ENCODE assay signal across 8 cellular contexts in the genomic region with DNA sequence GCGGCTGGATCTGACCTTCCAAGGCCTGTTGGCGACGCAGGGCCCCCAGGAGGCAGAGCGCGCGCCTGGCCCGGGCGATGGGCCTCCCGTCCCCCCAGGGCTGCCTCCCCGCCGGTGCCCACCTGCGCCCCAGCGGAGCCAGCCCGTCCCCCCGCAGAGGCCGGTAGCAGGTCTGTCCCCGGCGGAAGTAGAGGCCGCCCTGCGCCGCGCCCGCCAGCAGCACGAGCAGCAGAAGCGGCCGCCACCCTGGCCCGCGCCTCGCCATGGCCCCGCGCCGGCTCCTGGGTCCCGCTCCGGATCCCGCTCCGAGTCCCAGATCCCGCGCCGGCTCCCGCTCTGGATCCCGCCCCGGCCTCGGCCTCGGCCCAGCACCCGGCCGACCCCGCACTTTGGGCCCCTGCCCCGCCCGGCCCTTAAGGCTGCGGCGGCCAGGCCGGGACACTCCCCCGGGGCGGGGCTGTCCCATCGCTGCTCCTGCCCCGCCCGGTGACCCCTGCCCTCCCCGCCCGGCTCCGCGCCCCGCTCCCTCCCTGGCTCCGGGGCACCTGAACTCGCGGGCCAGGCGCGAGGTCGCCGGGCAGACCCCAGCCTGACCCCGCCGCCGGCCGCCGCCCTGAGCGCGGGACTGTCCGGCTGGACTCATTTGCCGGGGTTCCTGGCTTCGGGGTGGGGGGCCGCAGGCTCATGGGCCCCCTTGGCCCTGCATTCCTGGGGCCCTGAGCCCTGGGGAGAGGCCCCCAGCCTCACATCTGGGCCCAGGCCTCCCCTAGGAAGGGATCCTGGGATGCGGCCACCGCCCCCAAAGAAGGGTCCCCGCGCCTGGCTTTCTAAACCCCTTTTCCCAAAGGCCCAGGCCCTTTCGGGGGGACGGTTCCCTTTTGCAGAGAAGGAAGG. TPM values are rescaled to one million over a fixed set of nuclear protein-coding genes. Genes with fewer than 3 reads are reported as not detected.
DNase-seq lines count a peak whose midpoint lies in the region; ATAC-seq and TF ChIP-seq lines count a peak whose summit lies in the region.

A gene (minus strand): TSS at position 391 of the 894 bp plus-strand sequence. CDS start 126 bp downstream, at position 265.

- peak within 1 kb of the TSS; percentile 99 for H3K4me2 ChIP-seq in fibroblast of lung (ENCODE audit: extremely low read depth, insufficient read depth, low read length)

- peak; percentile 86 to 87 for ATAC-seq in activated T-cell treated with anti-CD3 and anti-CD28 coated beads, Interleukin-2, amount 50 U/mL, for 72 hours (replicated peaks in 1 of 2)
- ATAC-seq in natural killer cell (peak; percentile 77 to 82 (median 81)), GM21367 (IDR thresholded peaks at IDR 0.05; ENCODE audit: unreplicated experiment) (no peak)

- H3K4me3 ChIP-seq in fibroblast of lung (replicated peaks in 1 of 4; ENCODE audit: control extremely low read depth in 1 of 4, insufficient read depth in 1 of 4, low read depth in 3 of 4, low read length in 4 of 4) (peak within 1 kb of the TSS; percentile 64 to 92 (median 74)), urinary bladder (ENCODE audit: low read depth, low read length) (peak within 1 kb of the TSS; percentile 77)

- H3K27ac Mint-ChIP-seq in activated T-cell treated with anti-CD3 and anti-CD28 coated beads, Interleukin-2, amount 50 U/mL, for 72 hours: peak within 1 kb of the TSS; percentile 75
- peak within 1 kb of the TSS; percentile 43 to 88 for H3K27ac Mint-ChIP-seq in natural killer cell

- no peaks in the 10 kb centered on the region for H3K27me3 Mint-ChIP-seq in activated T-cell treated with anti-CD3 and anti-CD28 coated beads, Interleukin-2, amount 50 U/mL, for 72 hours (ENCODE audit: low read depth)
- no peaks in the 10 kb centered on the region for H3K27me3 Mint-ChIP-seq in natural killer cell (ENCODE audit: low read depth in 2 of 2)

- H4K20me1 ChIP-seq in fibroblast of lung (ENCODE audit: control insufficient read depth, extremely low read depth, insufficient read depth, low read length): no peaks in the 10 kb centered on the region

- WGBS in urinary bladder: 11% methylated on average over 86 of the region's 86 CpGs

- no peak for TF ChIP-seq CTCF in fibroblast of lung (conservative IDR thresholded peaks at IDR 0.05 in 1 of 2, IDR thresholded peaks at IDR 0.05 in 1 of 2; ENCODE audit: low read depth in 1 of 2, low read length in 2 of 2)
- no peak for TF ChIP-seq CTCF in natural killer cell (IDR thresholded peaks at IDR 0.05)

- H3K4me1 ChIP-seq in fibroblast of lung (ENCODE audit: control insufficient read depth, extremely low read depth, insufficient read depth, low read length): peaks cover 19% of the 10 kb centered on the region
- H3K4me1 ChIP-seq in urinary bladder (ENCODE audit: insufficient read depth): no peaks in the 10 kb centered on the region

- no peaks in the 10 kb centered on the region for H3K9me3 ChIP-seq in fibroblast of lung (ENCODE audit: control insufficient read depth, insufficient read depth, low read depth, low read length)

- H3K79me2 ChIP-seq in fibroblast of lung (ENCODE audit: control insufficient read depth, insufficient read depth, low read length): peaks cover 10% of the 10 kb centered on the region

- peak within 1 kb of the TSS; percentile 77 for H3K27ac ChIP-seq in fibroblast of lung (ENCODE audit: insufficient read depth, low read length)
- peak within 1 kb of the TSS; percentile 35 for H3K27ac ChIP-seq in urinary bladder (ENCODE audit: low read depth)

- intact Hi-C loops in natural killer cell (cut with micrococcal nuclease): no loop called here

- no peaks in the 10 kb centered on the region for H3K27me3 ChIP-seq in fibroblast of lung (ENCODE audit: control insufficient read depth, insufficient read depth, low read length)

- no peaks in the 10 kb centered on the region for H3K9me3 Mint-ChIP-seq in activated T-cell treated with anti-CD3 and anti-CD28 coated beads, Interleukin-2, amount 50 U/mL, for 72 hours
- no peaks in the 10 kb centered on the region for H3K9me3 Mint-ChIP-seq in natural killer cell

- H3K4me1 Mint-ChIP-seq in activated T-cell treated with anti-CD3 and anti-CD28 coated beads, Interleukin-2, amount 50 U/mL, for 72 hours (ENCODE audit: low read depth): peaks cover 39% of the 10 kb centered on the region
- H3K4me1 Mint-ChIP-seq in natural killer cell: peaks cover 28 to 51% of the 10 kb centered on the region in 2 donors

- peak; percentile 51 for DNase-seq in NCI-H146 (lab: John Stamatoyannopoulos, UW)
- no peak for DNase-seq in NCI-H146 treated with DMSO at 0.1 percent for 48 hours (lab: John Stamatoyannopoulos, UW; ENCODE audit: unreplicated experiment)
- DNase-seq in LHCN-M2 (ENCODE audit: low read depth): peak; percentile 26
- peak; percentile 66 to 68 for DNase-seq in activated T-cell treated with anti-CD3 and anti-CD28 coated beads, Interleukin-2, amount 50 U/mL, for 72 hours
- DNase-seq in fibroblast of lung (ENCODE audit: low read depth in 2 of 2): peak; percentile 25 to 29
- peak; percentile 38 for DNase-seq in natural killer cell

- peaks cover 0 to 2% of the 10 kb centered on the region in 2 donors for H3K36me3 Mint-ChIP-seq in activated T-cell treated with anti-CD3 and anti-CD28 coated beads, Interleukin-2, amount 50 U/mL, for 72 hours (ENCODE audit: insufficient read depth in 2 of 2)
- H3K36me3 Mint-ChIP-seq in natural killer cell: no peaks in the 10 kb centered on the region

- H3K36me3 ChIP-seq in fibroblast of lung (ENCODE audit: control insufficient read depth, insufficient read depth, low read length): no peaks in the 10 kb centered on the region
- H3K36me3 ChIP-seq in urinary bladder (ENCODE audit: insufficient read depth): no peaks in the 10 kb centered on the region

- H2AFZ ChIP-seq in fibroblast of lung (ENCODE audit: low read length): peak within 1 kb of the TSS; percentile 19

- H3K4me3 Mint-ChIP-seq in activated T-cell treated with anti-CD3 and anti-CD28 coated beads, Interleukin-2, amount 50 U/mL, for 72 hours: peak within 1 kb of the TSS; percentile 87 to 91
- H3K4me3 Mint-ChIP-seq in natural killer cell: peak within 1 kb of the TSS; percentile 87

- H3K9ac ChIP-seq in fibroblast of lung (ENCODE audit: insufficient read depth, low read length): peak within 1 kb of the TSS; percentile 72

RNA-seq across cellular contexts. Expression of the gene that starts here (rescaled TPM):
- total RNA-seq in LHCN-M2 (2014; rRNA removed) (154 and 161 TPM in 2 replicates), fibroblast of lung (128 and 250 TPM in 2 replicates), natural killer cell (10 to 100 TPM; 30.5 to 52.5 (median 42.3) TPM), urinary bladder (55.1 TPM)
- 209 TPM for polyA plus RNA-seq in LHCN-M2 (2012)
- 10 to 100 TPM; 44.5 to 51.6 TPM for total RNA-seq in activated T-cell treated with anti-CD3 and anti-CD28 coated beads, Interleukin-2, amount 50 U/mL, for 72 hours
- polyA plus RNA-seq in fibroblast of lung (201 and 208 TPM in 2 replicates), urinary bladder (165 TPM)
- polyA plus RNA-seq in fibroblast of lung (2012): 227 and 242 TPM in 2 replicates
- polyA minus RNA-seq in fibroblast of lung (ENCODE audit: low replicate concordance): 76.8 and 116 TPM in 2 replicates
